Comparison of ENCODE assay signal across 19 cellular contexts in the genomic region with DNA sequence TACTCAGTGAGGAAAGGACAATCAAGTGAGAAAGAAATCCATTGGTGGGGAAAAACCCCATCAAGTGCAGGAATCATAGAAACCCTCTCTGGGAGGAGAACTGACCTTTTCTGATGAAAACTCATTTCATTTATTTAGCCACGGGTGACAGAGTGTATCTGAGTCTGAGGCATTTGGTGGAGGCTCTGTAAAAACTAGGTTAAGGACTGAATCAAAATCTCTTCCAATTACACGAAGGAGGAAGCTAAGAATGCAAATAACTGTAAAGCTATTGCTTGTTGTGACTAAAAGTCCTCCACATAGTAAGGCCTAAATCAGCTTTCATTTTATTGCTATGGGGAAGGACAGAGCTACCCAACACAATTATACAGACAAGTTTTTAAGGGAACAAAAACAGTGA.
DNase-seq lines count a peak whose midpoint lies in the region; ATAC-seq, FAIRE-seq and TF ChIP-seq lines count a peak whose summit lies in the region.
"Had no signal": no experiment of that assay in that cellular context is flagged by ENCODE, and none has a peak within 500 bp of the region (broad histone marks: within the 10 kb centered on the region; RNA-seq: fewer than 3 reads in every experiment).

No MANE protein-coding gene starts in this region.

- TF ChIP-seq CTCF in heart left ventricle (IDR thresholded peaks at IDR 0.05) (no peak), endothelial cell of umbilical vein (IDR thresholded peaks at IDR 0.05; ENCODE audit: extremely low read depth in 1 of 2, insufficient read depth in 1 of 2, low read depth in 1 of 2, low read length in 2 of 2) (no peak), osteocyte (IDR thresholded peaks at IDR 0.05) (no peak), uterus (IDR thresholded peaks at IDR 0.05) (no peak)

- H3K9ac ChIP-seq in endothelial cell of umbilical vein (replicated peaks; ENCODE audit: extremely low read depth, insufficient read depth, low read length) = no peak overlapping the region

- no peaks in the 10 kb centered on the region for H3K9me3 Mint-ChIP-seq in osteocyte (ENCODE audit: unreplicated experiment)
- H3K9me3 Mint-ChIP-seq: activated naive CD8-positive, alpha-beta T cell treated with anti-CD3 and anti-CD28 coated beads, Interleukin-2, amount 10 ng/mL, durations not matched to agents 7 days and 5 days; activated T-cell treated with anti-CD3 and anti-CD28 coated beads, Interleukin-2, amount 50 U/mL, for 4 hours had no signal

- DNase-seq in heart left ventricle = no peak
- DNase-seq in Right ventricle myocardium superior = no peak
- no peak for DNase-seq in endothelial cell of umbilical vein (ENCODE audit: low read depth, low spot score)
- no peak for DNase-seq in osteocyte (ENCODE audit: extremely low spot score, unreplicated experiment)
- DNase-seq in uterus = no peak
- no peak for DNase-seq in KG1 (lab: John Stamatoyannopoulos, UW)
- no peak for DNase-seq in KBM-7
- no peak for DNase-seq in UCSD-AML1 (lab: John Stamatoyannopoulos, UW; ENCODE audit: unreplicated experiment)
- DNase-seq: 8988T; activated naive CD8-positive, alpha-beta T cell treated with anti-CD3 and anti-CD28 coated beads, Interleukin-2, amount 10 ng/mL, durations not matched to agents 7 days and 5 days; activated T-cell treated with anti-CD3 and anti-CD28 coated beads, Interleukin-2, amount 50 U/mL, for 4 hours; CD4-positive, alpha-beta memory T cell; esophagus squamous epithelium; MM.1S; NCI-H2081; NCI-H748 treated with DMSO at 0.1 percent for 48 hours; stimulated activated CD4-positive, alpha-beta T cell treated with anti-CD3 and anti-CD28 coated beads, Interleukin-12 subunit alpha, Interleukin-12 subunit beta, amount 100 ng/mL, for 4 hours; substantia nigra; T1000 had no signal

- dilution Hi-C loops in endothelial cell of umbilical vein (cut with MboI; ENCODE audit: extremely low pct_ligation_motif_present, low sequenced_read_pairs) = no loop called here

- peaks cover 3 to 41% (median 20%) of the 10 kb centered on the region in 12 donors for H3K4me1 ChIP-seq in heart left ventricle
- peaks cover 35% of the 10 kb centered on the region for H3K4me1 ChIP-seq in endothelial cell of umbilical vein (ENCODE audit: control insufficient read depth, extremely low read depth, insufficient read depth, low read length)
- H3K4me1 ChIP-seq in uterus = peaks cover 0 to 7% of the 10 kb centered on the region in 2 donors

- ATAC-seq in heart left ventricle = peak in 1 of 4 donors; percentile 10
- ATAC-seq in Right ventricle myocardium superior (ENCODE audit: poor library complexity) = no peak
- ATAC-seq: activated T-cell treated with anti-CD3 and anti-CD28 coated beads, Interleukin-2, amount 50 U/mL, for 4 hours had no signal

- POLR2A ChIA-PET in endothelial cell of umbilical vein (lab: Charles Lee) = interaction anchor here (2.0 kb wide), 2 partner anchors 10 to 25 kb away, joined by 11 to 15 read pairs; no protein-coding TSS in a partner anchor

- H3K4me2 ChIP-seq in endothelial cell of umbilical vein (ENCODE audit: insufficient read depth, low read length) = no peak overlapping the region

- TF ChIP-seq POLR2A in heart left ventricle (IDR thresholded peaks at IDR 0.05) = no peak
- TF ChIP-seq POLR2A in endothelial cell of umbilical vein (IDR thresholded peaks at IDR 0.05; ENCODE audit: low read depth, low read length) = no peak
- no peak for TF ChIP-seq POLR2A in uterus (IDR thresholded peaks at IDR 0.05)

- H3K36me3 Mint-ChIP-seq in osteocyte (ENCODE audit: unreplicated experiment) = no peaks in the 10 kb centered on the region
- H3K36me3 Mint-ChIP-seq: CD4-positive, alpha-beta memory T cell had no signal

- H3K79me2 ChIP-seq in endothelial cell of umbilical vein (ENCODE audit: control insufficient read depth, insufficient read depth, low read length) = no peaks in the 10 kb centered on the region

- BruUV-seq in endothelial cell of umbilical vein (replicated peaks; lab: Mats Ljungman, UMichigan) = no TSS peak

- intact Hi-C loops in heart left ventricle (cut with DNase I) = no loop called here
- intact Hi-C loops in Right ventricle myocardium superior (cut with DNase I) = no loop called here
- intact Hi-C loops in endothelial cell of umbilical vein (cut with micrococcal nuclease) = loop anchor here (10.0 kb wide), 1 partner anchor 567 kb away; a partner anchor contains a TSS
- intact Hi-C loops in uterus (cut with DNase I; ENCODE audit: low total_unique reads) = no loop called here

- CTCF ChIA-PET in endothelial cell of umbilical vein (lab: Charles Lee) = interaction anchor here (0.5 to 2.4 kb wide), 8 partner anchors 8 to 285 kb away, joined by 3 to 19 read pairs (median 3); no protein-coding TSS in a partner anchor

- H3K27me3 ChIP-seq in heart left ventricle (no peaks in the 10 kb centered on the region), endothelial cell of umbilical vein (ENCODE audit: control insufficient read depth in 2 of 2, insufficient read depth in 2 of 2, low read length in 2 of 2) (no peaks in the 10 kb centered on the region), uterus (no peaks in the 10 kb centered on the region)
- H3K27me3 ChIP-seq: esophagus squamous epithelium had no signal

- H3K27me3 Mint-ChIP-seq in osteocyte (ENCODE audit: unreplicated experiment) = no peaks in the 10 kb centered on the region

- H3K27ac ChIP-seq in heart left ventricle (peak overlapping the region in 10 of 12 donors; percentile 26 to 92 (median 66)), endothelial cell of umbilical vein (ENCODE audit: insufficient read depth, low read depth, low read length) (peak overlapping the region; percentile 95), uterus (peak overlapping the region; percentile 40 to 56)

- H3K4me1 Mint-ChIP-seq in osteocyte (ENCODE audit: unreplicated experiment) = peaks cover 59% of the 10 kb centered on the region
- H3K4me1 Mint-ChIP-seq: activated naive CD8-positive, alpha-beta T cell treated with anti-CD3 and anti-CD28 coated beads, Interleukin-2, amount 10 ng/mL, durations not matched to agents 7 days and 5 days had no signal

- peak overlapping the region; percentile 19 for H2AFZ ChIP-seq in endothelial cell of umbilical vein (ENCODE audit: low read depth, low read length)

- no peak for FAIRE-seq in endothelial cell of umbilical vein (lab: Jason Lieb, UNC)

- H3K36me3 ChIP-seq in heart left ventricle (no peaks in the 10 kb centered on the region), endothelial cell of umbilical vein (ENCODE audit: control insufficient read depth in 2 of 2, extremely low read depth in 1 of 2, insufficient read depth in 2 of 2, low read length in 2 of 2) (no peaks in the 10 kb centered on the region), uterus (no peaks in the 10 kb centered on the region)
- H3K36me3 ChIP-seq: esophagus squamous epithelium had no signal

- no peaks in the 10 kb centered on the region for H4K20me1 ChIP-seq in endothelial cell of umbilical vein (replicated peaks; ENCODE audit: control insufficient read depth, extremely low read depth, insufficient read depth, low read length)

- H3K9me3 ChIP-seq in heart left ventricle (no peaks in the 10 kb centered on the region), endothelial cell of umbilical vein (replicated peaks; ENCODE audit: control insufficient read depth, insufficient read depth, low read length) (no peaks in the 10 kb centered on the region), uterus (no peaks in the 10 kb centered on the region)
- H3K9me3 ChIP-seq: esophagus squamous epithelium had no signal

- WGBS in heart left ventricle, 4 donors = 25 to 60% (median 45%) methylated on average over 2 of the region's 2 CpGs

- H3K4me3 Mint-ChIP-seq in osteocyte (ENCODE audit: unreplicated experiment) = no peak overlapping the region
- H3K4me3 Mint-ChIP-seq: activated naive CD8-positive, alpha-beta T cell treated with anti-CD3 and anti-CD28 coated beads, Interleukin-2, amount 10 ng/mL, durations not matched to agents 7 days and 5 days; activated T-cell treated with anti-CD3 and anti-CD28 coated beads, Interleukin-2, amount 50 U/mL, for 4 hours; CD4-positive, alpha-beta memory T cell had no signal

- no peaks in the 10 kb centered on the region for H3K9me1 ChIP-seq in endothelial cell of umbilical vein (replicated peaks; ENCODE audit: control insufficient read depth, extremely low read depth, insufficient read depth, low read length)

- H3K27ac Mint-ChIP-seq in osteocyte (ENCODE audit: unreplicated experiment) = peak overlapping the region; percentile 83
- H3K27ac Mint-ChIP-seq: activated naive CD8-positive, alpha-beta T cell treated with anti-CD3 and anti-CD28 coated beads, Interleukin-2, amount 10 ng/mL, durations not matched to agents 7 days and 5 days; CD4-positive, alpha-beta memory T cell had no signal

- in situ Hi-C loops in KBM-7 (cut with MboI; ENCODE audit: low pct_unique_long_range_greater_than_20kb, low sequenced_read_pairs) = no loop called here

- no peak overlapping the region for H3K4me3 ChIP-seq in heart left ventricle
- no peak overlapping the region for H3K4me3 ChIP-seq in endothelial cell of umbilical vein (replicated peaks in 1 of 3; ENCODE audit: insufficient read depth in 1 of 3, low read depth in 1 of 3, low read length in 3 of 3)
- no peak overlapping the region for H3K4me3 ChIP-seq in uterus
- H3K4me3 ChIP-seq: esophagus squamous epithelium had no signal

TF ChIP-seq in endothelial cell of umbilical vein, 7 proteins besides CTCF, POLR2A, EP300 and RAD21:
- no peak for TF ChIP-seq GATA2 (IDR thresholded peaks at IDR 0.05; ENCODE audit: insufficient read depth, insufficient read length, low read depth, low read length)
- TF ChIP-seq POLR2AphosphoS5 (IDR thresholded peaks at IDR 0.05; ENCODE audit: insufficient read depth, low read depth, low read length) = no peak
- no peak for TF ChIP-seq FOS (IDR thresholded peaks at IDR 0.05; ENCODE audit: borderline replicate concordance, insufficient read depth, low read length)
- TF ChIP-seq MYC (IDR thresholded peaks at IDR 0.05; ENCODE audit: low read depth, low read length) = no peak
- TF ChIP-seq, protein P1, sequence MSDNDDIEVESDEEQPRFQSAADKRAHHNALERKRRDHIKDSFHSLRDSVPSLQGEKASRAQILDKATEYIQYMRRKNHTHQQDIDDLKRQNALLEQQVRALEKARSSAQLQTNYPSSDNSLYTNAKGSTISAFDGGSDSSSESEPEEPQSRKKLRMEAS (IDR thresholded peaks at IDR 0.05; ENCODE audit: insufficient read depth, insufficient read length) = no peak
- TF ChIP-seq JUN (IDR thresholded peaks at IDR 0.05; ENCODE audit: borderline replicate concordance, insufficient read depth, insufficient read length, low read depth) = no peak
- no peak for TF ChIP-seq EZH2 (IDR thresholded peaks at IDR 0.05; ENCODE audit: borderline replicate concordance, low read depth, low read length, severe bottlenecking)
